Comparison of ENCODE assay signal across 8 cellular contexts in genomic region chr17:40791808-40792436, GRCh38. TPM values are rescaled to one million over a fixed set of nuclear protein-coding genes. Genes with fewer than 3 reads are reported as not detected.
DNase-seq lines count a peak whose midpoint lies in the region; ATAC-seq, FAIRE-seq and TF ChIP-seq lines count a peak whose summit lies in the region.

No MANE protein-coding gene starts in this region.

- ATAC-seq in HG03432 (IDR thresholded peaks at IDR 0.05; ENCODE audit: unreplicated experiment) = no peak
- ATAC-seq in HG03045 (IDR thresholded peaks at IDR 0.05; ENCODE audit: unreplicated experiment) = no peak
- ATAC-seq in activated T-cell treated with anti-CD3 and anti-CD28 coated beads, Interleukin-2, amount 50 U/mL, for 72 hours (replicated peaks in 1 of 2) = no peak

- H3K27me3 Mint-ChIP-seq in HFFc6 (ENCODE audit: insufficient read depth) = peaks cover 36% of the 10 kb centered on the region
- peaks cover 31% of the 10 kb centered on the region for H3K27me3 Mint-ChIP-seq in activated T-cell treated with anti-CD3 and anti-CD28 coated beads, Interleukin-2, amount 50 U/mL, for 72 hours (ENCODE audit: low read depth)

- no peak overlapping the region for H3K4me3 Mint-ChIP-seq in HFFc6
- H3K4me3 Mint-ChIP-seq in activated T-cell treated with anti-CD3 and anti-CD28 coated beads, Interleukin-2, amount 50 U/mL, for 72 hours = no peak overlapping the region

- peak; percentile 83 for TF ChIP-seq CTCF in HFFc6 (IDR thresholded peaks at IDR 0.05)

- H3K36me3 Mint-ChIP-seq in HFFc6 (ENCODE audit: low read depth) = no peaks in the 10 kb centered on the region
- no peaks in the 10 kb centered on the region for H3K36me3 Mint-ChIP-seq in activated T-cell treated with anti-CD3 and anti-CD28 coated beads, Interleukin-2, amount 50 U/mL, for 72 hours (ENCODE audit: insufficient read depth in 2 of 2)

- DNase-seq in HFFc6 (peak; percentile 19), amniotic epithelial cell (ENCODE audit: low read depth) (peak; percentile 58), iris pigment epithelial cell (ENCODE audit: low read depth) (peak; percentile 45)
- DNase-seq in activated CD4-positive, alpha-beta T cell treated with anti-CD3 and anti-CD28 coated beads for 4 hours = no peak
- no peak for DNase-seq in activated T-cell treated with anti-CD3 and anti-CD28 coated beads, Interleukin-2, amount 50 U/mL, for 72 hours

- no peaks in the 10 kb centered on the region for H3K9me3 Mint-ChIP-seq in HFFc6
- H3K9me3 Mint-ChIP-seq in activated T-cell treated with anti-CD3 and anti-CD28 coated beads, Interleukin-2, amount 50 U/mL, for 72 hours = no peaks in the 10 kb centered on the region

- H3K27ac Mint-ChIP-seq in HFFc6 = no peak overlapping the region
- H3K27ac Mint-ChIP-seq in activated T-cell treated with anti-CD3 and anti-CD28 coated beads, Interleukin-2, amount 50 U/mL, for 72 hours = no peak overlapping the region

- peak; percentile 75 for FAIRE-seq in A204.1 (lab: Jason Lieb, UNC)

- no peaks in the 10 kb centered on the region for H3K4me1 Mint-ChIP-seq in HFFc6 (ENCODE audit: low read depth)
- H3K4me1 Mint-ChIP-seq in activated T-cell treated with anti-CD3 and anti-CD28 coated beads, Interleukin-2, amount 50 U/mL, for 72 hours (ENCODE audit: low read depth) = no peaks in the 10 kb centered on the region

RNA-seq across cellular contexts. Expression of gene KRT28, which starts 7.8 kb away (rescaled TPM):
- total RNA-seq in HFFc6 (2021; fragmentation: NEBNext Ultra II Directional; extraction: Animal tissue kit (Norgen Biotek cat#: 25700)) = not detected
- not detected for total RNA-seq in activated T-cell treated with anti-CD3 and anti-CD28 coated beads, Interleukin-2, amount 50 U/mL, for 72 hours

RNA-seq across cellular contexts. Expression of gene KRT27, which starts 9.6 kb away (rescaled TPM):
- total RNA-seq in HFFc6 (2021; fragmentation: NEBNext Ultra II Directional; extraction: Animal tissue kit (Norgen Biotek cat#: 25700)) = not detected
- not detected for total RNA-seq in activated T-cell treated with anti-CD3 and anti-CD28 coated beads, Interleukin-2, amount 50 U/mL, for 72 hours

RNA-seq across cellular contexts. Expression of gene KRT26, which starts 19.9 kb away (rescaled TPM):
- not detected for total RNA-seq in HFFc6 (2021; fragmentation: NEBNext Ultra II Directional; extraction: Animal tissue kit (Norgen Biotek cat#: 25700))
- not detected for total RNA-seq in activated T-cell treated with anti-CD3 and anti-CD28 coated beads, Interleukin-2, amount 50 U/mL, for 72 hours

RNA-seq across cellular contexts. Expression of gene KRT10, which starts 30.5 kb away (rescaled TPM):
- 10 to 100 TPM; 61.4 to 71.0 (median 65.3) TPM for total RNA-seq in HFFc6 (2021; fragmentation: NEBNext Ultra II Directional; extraction: Animal tissue kit (Norgen Biotek cat#: 25700))
- 10 to 100 TPM; 59.1 to 59.3 TPM for total RNA-seq in activated T-cell treated with anti-CD3 and anti-CD28 coated beads, Interleukin-2, amount 50 U/mL, for 72 hours

RNA-seq across cellular contexts. Expression of gene KRT25, which starts 36.8 kb away (rescaled TPM):
- total RNA-seq in HFFc6 (2021; fragmentation: NEBNext Ultra II Directional; extraction: Animal tissue kit (Norgen Biotek cat#: 25700)) = not detected
- not detected for total RNA-seq in activated T-cell treated with anti-CD3 and anti-CD28 coated beads, Interleukin-2, amount 50 U/mL, for 72 hours

Comparison
In these comparisons a context has a peak if more than half of its experiments do, and no peak if none do; other contexts are left out.
1. DNase-seq: peak in HFFc6 (single experiment), amniotic epithelial cell (single experiment) and iris pigment epithelial cell (single experiment); none in activated CD4-positive, alpha-beta T cell treated with anti-CD3 and anti-CD28 coated beads for 4 hours (0 of 2) and activated T-cell treated with anti-CD3 and anti-CD28 coated beads, Interleukin-2, amount 50 U/mL, for 72 hours (0 of 2).